ENCODE assay signal across 2 cellular contexts in the genomic region with DNA sequence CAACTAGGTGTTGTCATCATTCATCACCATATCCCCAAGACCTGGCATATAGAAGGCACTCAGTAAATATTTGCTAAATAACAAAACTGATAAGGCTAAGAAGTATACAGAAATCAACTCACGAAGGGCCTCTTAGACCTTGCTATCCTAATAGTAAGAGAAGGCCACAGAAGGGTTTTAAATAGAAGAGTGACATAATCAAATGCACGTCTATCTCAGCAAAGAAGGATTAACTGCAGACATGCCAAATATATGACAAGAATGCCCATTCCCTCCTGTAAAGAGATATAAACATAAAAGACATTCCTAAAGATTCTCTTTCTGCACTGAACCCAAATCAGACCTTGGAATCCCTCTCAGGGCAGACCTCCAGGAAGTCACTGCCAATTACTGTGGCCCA.
TF ChIP-seq lines count a peak whose summit lies in the region.

No MANE protein-coding gene starts in this region.

TF ChIP-seq in IMR-90, 13 proteins besides CTCF, POLR2A, EP300 and RAD21:
- TF ChIP-seq FOS (IDR thresholded peaks at IDR 0.05; ENCODE audit: low read depth, low read length), result no peak
- no peak for TF ChIP-seq MXI1 (IDR thresholded peaks at IDR 0.05; ENCODE audit: borderline replicate concordance, low read depth, low read length)
- no peak for TF ChIP-seq BHLHE40 (IDR thresholded peaks at IDR 0.05; ENCODE audit: low read depth, low read length)
- TF ChIP-seq, protein P1, sequence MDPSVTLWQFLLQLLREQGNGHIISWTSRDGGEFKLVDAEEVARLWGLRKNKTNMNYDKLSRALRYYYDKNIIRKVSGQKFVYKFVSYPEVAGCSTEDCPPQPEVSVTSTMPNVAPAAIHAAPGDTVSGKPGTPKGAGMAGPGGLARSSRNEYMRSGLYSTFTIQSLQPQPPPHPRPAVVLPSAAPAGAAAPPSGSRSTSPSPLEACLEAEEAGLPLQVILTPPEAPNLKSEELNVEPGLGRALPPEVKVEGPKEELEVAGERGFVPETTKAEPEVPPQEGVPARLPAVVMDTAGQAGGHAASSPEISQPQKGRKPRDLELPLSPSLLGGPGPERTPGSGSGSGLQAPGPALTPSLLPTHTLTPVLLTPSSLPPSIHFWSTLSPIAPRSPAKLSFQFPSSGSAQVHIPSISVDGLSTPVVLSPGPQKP (IDR thresholded peaks at IDR 0.05; ENCODE audit: borderline replicate concordance, low read depth, low read length), result no peak
- TF ChIP-seq SMC3 (IDR thresholded peaks at IDR 0.05; ENCODE audit: low read depth, low read length), result no peak
- TF ChIP-seq RFX5 (IDR thresholded peaks at IDR 0.05; ENCODE audit: low read depth, low read length), result no peak
- TF ChIP-seq, protein P2, sequence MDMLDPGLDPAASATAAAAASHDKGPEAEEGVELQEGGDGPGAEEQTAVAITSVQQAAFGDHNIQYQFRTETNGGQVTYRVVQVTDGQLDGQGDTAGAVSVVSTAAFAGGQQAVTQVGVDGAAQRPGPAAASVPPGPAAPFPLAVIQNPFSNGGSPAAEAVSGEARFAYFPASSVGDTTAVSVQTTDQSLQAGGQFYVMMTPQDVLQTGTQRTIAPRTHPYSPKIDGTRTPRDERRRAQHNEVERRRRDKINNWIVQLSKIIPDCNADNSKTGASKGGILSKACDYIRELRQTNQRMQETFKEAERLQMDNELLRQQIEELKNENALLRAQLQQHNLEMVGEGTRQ (IDR thresholded peaks at IDR 0.05; ENCODE audit: low read depth, low read length), result no peak

TF ChIP-seq in GM12878, 131 proteins besides CTCF, POLR2A, EP300 and RAD21:
- no peak for TF ChIP-seq POLR2AphosphoS5 (IDR thresholded peaks at IDR 0.05; ENCODE audit: low read length)
- TF ChIP-seq GABPA (IDR thresholded peaks at IDR 0.05; ENCODE audit: low read depth), result no peak
- TF ChIP-seq SMAD1 (IDR thresholded peaks at IDR 0.05; ENCODE audit: low read depth, partially characterized antibody), result no peak
